In the genomic region with DNA sequence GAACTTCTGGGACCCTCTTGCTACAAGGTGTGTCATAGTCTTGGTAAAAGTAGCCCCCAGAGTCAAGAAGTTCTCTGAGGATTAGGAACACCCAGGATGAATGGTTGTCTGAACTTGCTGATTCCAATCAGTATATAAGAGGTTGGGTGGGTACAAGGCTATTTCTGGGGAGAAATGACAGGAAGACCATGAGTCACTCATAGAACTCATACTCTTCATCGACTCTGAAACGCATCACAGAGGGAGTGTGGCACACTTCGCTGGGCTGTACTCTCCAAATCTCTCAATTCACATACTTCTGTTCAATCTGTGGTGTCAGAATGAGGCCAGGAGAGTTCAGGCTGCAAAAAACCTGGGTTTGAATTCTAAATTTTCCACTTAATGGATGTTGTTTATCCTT, we compare ENCODE assay signal across 23 cellular contexts.
DNase-seq lines count a peak whose midpoint lies in the region; ATAC-seq, FAIRE-seq and TF ChIP-seq lines count a peak whose summit lies in the region.
"Had no signal": no experiment of that assay in that cellular context is flagged by ENCODE, and none has a peak within 500 bp of the region (broad histone marks: within the 10 kb centered on the region; RNA-seq: fewer than 3 reads in every experiment).

No MANE protein-coding gene starts in this region.

- H3K27me3 ChIP-seq in OCI-LY3 (ENCODE audit: low read depth, low read length): no peaks in the 10 kb centered on the region
- H3K27me3 ChIP-seq in hepatocyte: no peaks in the 10 kb centered on the region
- peaks cover 2% of the 10 kb centered on the region for H3K27me3 ChIP-seq in skeletal muscle satellite cell (ENCODE audit: control insufficient read depth, insufficient read depth, low read length)
- H3K27me3 ChIP-seq: adrenal gland, breast epithelium had no signal

- H3K4me1 ChIP-seq in OCI-LY3 (ENCODE audit: low read length): peaks cover 77% of the 10 kb centered on the region
- H3K4me1 ChIP-seq in hepatocyte (ENCODE audit: insufficient read depth): peaks cover 14% of the 10 kb centered on the region
- peaks cover 23% of the 10 kb centered on the region for H3K4me1 ChIP-seq in skeletal muscle satellite cell (ENCODE audit: control insufficient read depth, insufficient read depth, low read length)
- H3K4me1 ChIP-seq: adrenal gland had no signal

- no peaks in the 10 kb centered on the region for H3K9me3 Mint-ChIP-seq in activated naive CD8-positive, alpha-beta T cell treated with anti-CD3 and anti-CD28 coated beads, Interleukin-2, amount 50 U/mL, for 24 hours
- no peaks in the 10 kb centered on the region for H3K9me3 Mint-ChIP-seq in activated naive CD8-positive, alpha-beta T cell treated with anti-CD3 and anti-CD28 coated beads for 36 hours
- H3K9me3 Mint-ChIP-seq: activated T-helper 1 cell treated with anti-CD3 and anti-CD28 coated beads, Interleukin-12 subunit alpha, Interleukin-12 subunit beta, Interleukin-2, Interleukin-4 antibody, amounts not matched to agents 30 ng/mL and 10 ng/mL and 1 ng/mL, durations not matched to agents 14 hours and 24 hours and 36 hours had no signal

- H3K27ac ChIP-seq in OCI-LY3 (ENCODE audit: low read length) (peak overlapping the region; percentile 72), hepatocyte (peak overlapping the region; percentile 35)
- H3K27ac ChIP-seq: adrenal gland, breast epithelium, lower lobe of right lung had no signal

- H4K20me1 ChIP-seq in OCI-LY3 (ENCODE audit: insufficient read depth, low read length) (no peaks in the 10 kb centered on the region), hepatocyte (ENCODE audit: insufficient read depth, poor library complexity, severe bottlenecking) (no peaks in the 10 kb centered on the region)

- peaks cover 1% of the 10 kb centered on the region for H3K27me3 Mint-ChIP-seq in activated naive CD8-positive, alpha-beta T cell treated with anti-CD3 and anti-CD28 coated beads, Interleukin-2, amount 50 U/mL, for 24 hours
- H3K27me3 Mint-ChIP-seq in activated naive CD8-positive, alpha-beta T cell treated with anti-CD3 and anti-CD28 coated beads for 36 hours: no peaks in the 10 kb centered on the region

- H3K4me2 ChIP-seq in OCI-LY3 (ENCODE audit: low read length): peak overlapping the region; percentile 83
- peak overlapping the region; percentile 61 for H3K4me2 ChIP-seq in hepatocyte
- peak overlapping the region; percentile 58 for H3K4me2 ChIP-seq in skeletal muscle satellite cell (ENCODE audit: low read length)

- TF ChIP-seq CTCF in OCI-LY3 (IDR thresholded peaks at IDR 0.05; ENCODE audit: low read depth, low read length) (no peak), hepatocyte (IDR thresholded peaks at IDR 0.05; ENCODE audit: poor library complexity) (no peak)

- H3K4me3 ChIP-seq in OCI-LY3 (ENCODE audit: low read length) (peak overlapping the region; percentile 43), hepatocyte (no peak overlapping the region), skeletal muscle satellite cell (ENCODE audit: low read length) (no peak overlapping the region)
- H3K4me3 ChIP-seq: adrenal gland, breast epithelium, lower lobe of right lung had no signal

- H3K36me3 Mint-ChIP-seq in activated naive CD8-positive, alpha-beta T cell treated with anti-CD3 and anti-CD28 coated beads, Interleukin-2, amount 50 U/mL, for 24 hours (ENCODE audit: low read depth): no peaks in the 10 kb centered on the region
- no peaks in the 10 kb centered on the region for H3K36me3 Mint-ChIP-seq in activated naive CD8-positive, alpha-beta T cell treated with anti-CD3 and anti-CD28 coated beads for 36 hours

- H3K9me2 ChIP-seq in hepatocyte (replicated peaks; ENCODE audit: insufficient read depth): no peaks in the 10 kb centered on the region

- no peak overlapping the region for H3K4me3 Mint-ChIP-seq in activated naive CD8-positive, alpha-beta T cell treated with anti-CD3 and anti-CD28 coated beads, Interleukin-2, amount 50 U/mL, for 24 hours
- H3K4me3 Mint-ChIP-seq in activated naive CD8-positive, alpha-beta T cell treated with anti-CD3 and anti-CD28 coated beads for 36 hours: no peak overlapping the region
- H3K4me3 Mint-ChIP-seq: activated T-helper 1 cell treated with anti-CD3 and anti-CD28 coated beads, Interleukin-12 subunit alpha, Interleukin-12 subunit beta, Interleukin-2, Interleukin-4 antibody, amounts not matched to agents 30 ng/mL and 10 ng/mL and 1 ng/mL, durations not matched to agents 14 hours and 24 hours and 36 hours had no signal

- no peak for FAIRE-seq in GM19239 (lab: Jason Lieb, UNC)
- FAIRE-seq: H54, keratinocyte, urothelium cell line had no signal

- peak; percentile 37 for ATAC-seq in activated naive CD8-positive, alpha-beta T cell treated with anti-CD3 and anti-CD28 coated beads, Interleukin-2, amount 50 U/mL, for 24 hours
- ATAC-seq: activated CD4-positive, CD25-positive, alpha-beta regulatory T cell treated with anti-CD3 and anti-CD28 coated beads, Interleukin-2, amount 50 U/mL, for 24 hours had no signal

- no peaks in the 10 kb centered on the region for H3K9me3 ChIP-seq in OCI-LY3 (ENCODE audit: insufficient read depth, low read length)
- no peaks in the 10 kb centered on the region for H3K9me3 ChIP-seq in hepatocyte (ENCODE audit: low read depth)
- no peaks in the 10 kb centered on the region for H3K9me3 ChIP-seq in skeletal muscle satellite cell (replicated peaks; ENCODE audit: low read length)
- H3K9me3 ChIP-seq: adrenal gland, breast epithelium, lower lobe of right lung had no signal

- H3K9ac ChIP-seq in OCI-LY3 (ENCODE audit: low read length): peak overlapping the region; percentile 44; the same call in 1 of the 2 replicates
- H3K9ac ChIP-seq in skeletal muscle satellite cell (ENCODE audit: low read depth, low read length): peak overlapping the region; percentile 38

- WGBS in hepatocyte (ENCODE audit: low lambda C conversion rate, missing lambda C conversion rate): 93% methylated on average over 3 of the region's 3 CpGs

- peak overlapping the region; percentile 26; the same call in 1 of the 2 replicates for H2AFZ ChIP-seq in OCI-LY3 (ENCODE audit: low read depth, low read length)
- no peak overlapping the region for H2AFZ ChIP-seq in hepatocyte

- H3K36me3 ChIP-seq in OCI-LY3 (replicated peaks; ENCODE audit: low read depth, low read length) (no peaks in the 10 kb centered on the region), hepatocyte (replicated peaks; ENCODE audit: insufficient read depth, low read depth) (no peaks in the 10 kb centered on the region), skeletal muscle satellite cell (ENCODE audit: insufficient read depth, low read length) (no peaks in the 10 kb centered on the region)
- H3K36me3 ChIP-seq: adrenal gland, breast epithelium, lower lobe of right lung had no signal

- peaks cover 46% of the 10 kb centered on the region for H3K4me1 Mint-ChIP-seq in activated naive CD8-positive, alpha-beta T cell treated with anti-CD3 and anti-CD28 coated beads, Interleukin-2, amount 50 U/mL, for 24 hours
- H3K4me1 Mint-ChIP-seq in activated naive CD8-positive, alpha-beta T cell treated with anti-CD3 and anti-CD28 coated beads for 36 hours: peaks cover 52% of the 10 kb centered on the region

- H3K79me2 ChIP-seq in OCI-LY3 (ENCODE audit: low read length): no peaks in the 10 kb centered on the region
- H3K79me2 ChIP-seq in hepatocyte: no peaks in the 10 kb centered on the region

- no peak for DNase-seq in activated naive CD8-positive, alpha-beta T cell treated with anti-CD3 and anti-CD28 coated beads, Interleukin-2, amount 50 U/mL, for 24 hours
- DNase-seq in activated naive CD8-positive, alpha-beta T cell treated with anti-CD3 and anti-CD28 coated beads for 36 hours: no peak
- DNase-seq in hepatocyte (ENCODE audit: low spot score) (no peak), NCI-H226 (no peak), GM19239 (ENCODE audit: insufficient read length, low spot score) (no peak), NCI-H1694 (lab: John Stamatoyannopoulos, UW) (no peak)
- DNase-seq: activated CD8-positive, alpha-beta memory T cell treated with anti-CD3 and anti-CD28 coated beads for 24 hours; adrenal gland; C1 segment of cervical spinal cord; cortex of kidney; lower lobe of right lung; NCI-H524; occipital lobe; right cardiac atrium; T1000 had no signal

- H3K27ac Mint-ChIP-seq in activated naive CD8-positive, alpha-beta T cell treated with anti-CD3 and anti-CD28 coated beads, Interleukin-2, amount 50 U/mL, for 24 hours: no peak overlapping the region
- H3K27ac Mint-ChIP-seq in activated naive CD8-positive, alpha-beta T cell treated with anti-CD3 and anti-CD28 coated beads for 36 hours: no peak overlapping the region
- H3K27ac Mint-ChIP-seq: activated T-helper 1 cell treated with anti-CD3 and anti-CD28 coated beads, Interleukin-12 subunit alpha, Interleukin-12 subunit beta, Interleukin-2, Interleukin-4 antibody, amounts not matched to agents 30 ng/mL and 10 ng/mL and 1 ng/mL, durations not matched to agents 14 hours and 24 hours and 36 hours had no signal
